In the genomic region with DNA sequence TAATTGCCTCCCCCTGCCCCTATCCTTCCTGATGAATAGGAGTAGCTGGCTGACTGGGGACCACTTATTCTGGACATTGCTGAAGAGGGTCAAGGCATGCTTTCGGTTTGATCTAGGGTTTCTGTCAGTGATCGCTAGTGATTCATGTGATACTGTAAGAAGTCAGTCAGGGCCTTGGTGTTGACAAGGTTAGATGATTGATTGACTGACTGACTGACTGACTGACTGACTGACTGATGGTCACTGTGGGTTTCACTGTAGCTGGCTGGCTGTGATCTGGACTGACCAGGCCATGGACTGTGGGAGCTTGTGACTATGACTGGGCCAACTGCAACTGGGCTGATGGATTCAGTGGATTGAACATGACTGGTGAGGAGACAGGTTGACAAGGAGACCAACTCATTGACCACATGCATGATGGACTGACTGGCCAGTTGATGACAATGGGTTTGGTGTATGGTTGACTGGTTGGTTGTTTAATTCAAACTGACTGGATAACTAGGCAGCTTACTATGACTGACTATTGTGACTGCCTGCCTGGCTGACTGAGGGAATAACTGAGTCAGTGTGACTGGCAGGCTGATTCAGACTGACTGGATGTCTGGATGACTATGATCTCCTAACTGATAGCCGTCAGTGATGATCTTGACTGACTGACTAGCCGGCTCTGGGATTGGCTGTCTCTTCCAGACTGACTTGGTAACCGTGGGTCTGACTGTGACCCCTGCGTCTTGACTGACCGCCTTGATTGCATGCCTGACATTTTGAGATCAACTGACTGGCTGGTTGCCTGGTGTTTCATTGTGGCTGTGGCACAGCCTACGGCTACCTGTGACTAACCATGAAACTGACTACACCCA, we compare ENCODE assay signal across 9 cellular contexts.
A peak's percentile ranks its signal among the peaks of the same experiment; 100 is the strongest.
DNase-seq lines count a peak whose midpoint lies in the region; ATAC-seq and TF ChIP-seq lines count a peak whose summit lies in the region.
"Had no signal": no experiment of that assay in that cellular context is flagged by ENCODE, and none has a peak within 500 bp of the region (broad histone marks: within the 10 kb centered on the region; RNA-seq: fewer than 3 reads in every experiment).

No MANE protein-coding gene starts in this region.

- peak overlapping the region; percentile 92 for H3K27ac ChIP-seq in RWPE2 (ENCODE audit: poor library complexity, severe bottlenecking)

- CTCF ChIA-PET in Caco-2 (lab: Charles Lee): no interaction called here

- H3K27me3 Mint-ChIP-seq in Caco-2 (ENCODE audit: insufficient read depth, unreplicated experiment): no peaks in the 10 kb centered on the region

- H3K36me3 Mint-ChIP-seq in Caco-2 (ENCODE audit: insufficient read depth, unreplicated experiment): no peaks in the 10 kb centered on the region

- H3K9me3 ChIP-seq in RWPE2 (ENCODE audit: severe bottlenecking) (no peaks in the 10 kb centered on the region), Caco-2 (no peaks in the 10 kb centered on the region; the same call in 1 of the 2 replicates)

- no peaks in the 10 kb centered on the region for H3K36me3 ChIP-seq in RWPE2 (ENCODE audit: low read depth)
- H3K36me3 ChIP-seq in Caco-2 (ENCODE audit: control insufficient read depth, insufficient read depth, low read length): no peaks in the 10 kb centered on the region

- TF ChIP-seq CTCF in RWPE2 (IDR thresholded peaks at IDR 0.05; ENCODE audit: poor library complexity, severe bottlenecking) (no peak), epithelial cell of esophagus (IDR thresholded peaks at IDR 0.05; ENCODE audit: insufficient read depth, low read depth, low read length, missing control alignments) (no peak), Caco-2 (IDR thresholded peaks at IDR 0.05; ENCODE audit: insufficient read depth in 1 of 2, low read depth in 1 of 2, low read length in 1 of 2, severe bottlenecking in 1 of 2, unreplicated experiment in 1 of 2) (no peak)

- H3K9me3 Mint-ChIP-seq in Caco-2 (ENCODE audit: unreplicated experiment): no peaks in the 10 kb centered on the region

- POLR2A ChIA-PET in Caco-2 (lab: Charles Lee): no interaction called here

- no peak overlapping the region for H3K4me3 Mint-ChIP-seq in Caco-2 (ENCODE audit: unreplicated experiment)

- BruUV-seq in Caco-2 (replicated peaks; lab: Mats Ljungman, UMichigan): no TSS peak

- DNase-seq in G401 (ENCODE audit: low spot score) (peak; percentile 7), RWPE2 (ENCODE audit: low spot score) (no peak), epithelial cell of esophagus (ENCODE audit: low read depth) (peak; percentile 92), Caco-2 (no peak), NCI-H774 (lab: John Stamatoyannopoulos, UW) (no peak), cerebellar nuclear complex (lab: John Stamatoyannopoulos, UW) (no peak)
- DNase-seq in stimulated activated CD4-positive, alpha-beta T cell treated with anti-CD3 and anti-CD28 coated beads, Interleukin-1b, Interleukin-23, amount 100 ng/mL, for 48 hours: peak; percentile 86
- DNase-seq: NCI-H2029 had no signal

- ATAC-seq in RWPE2 (ENCODE audit: low read depth): peak; percentile 11; the same call in 2 of the 3 replicates
- ATAC-seq in GM18498 (IDR thresholded peaks at IDR 0.05; ENCODE audit: unreplicated experiment): no peak

- H3K4me3 ChIP-seq in RWPE2 (ENCODE audit: severe bottlenecking): no peak overlapping the region
- H3K4me3 ChIP-seq in epithelial cell of esophagus (ENCODE audit: low read length): no peak overlapping the region
- no peak overlapping the region for H3K4me3 ChIP-seq in Caco-2 (ENCODE audit: low read depth, low read length)

- H3K4me1 Mint-ChIP-seq in Caco-2 (ENCODE audit: low read depth, unreplicated experiment): no peaks in the 10 kb centered on the region

- H3K27ac Mint-ChIP-seq in Caco-2 (ENCODE audit: unreplicated experiment): no peak overlapping the region

- H3K4me1 ChIP-seq in RWPE2 (ENCODE audit: insufficient read depth, poor library complexity, severe bottlenecking): peaks cover 20% of the 10 kb centered on the region
- peaks cover 5% of the 10 kb centered on the region for H3K4me1 ChIP-seq in Caco-2

- intact Hi-C loops in Caco-2 (cut with micrococcal nuclease; ENCODE audit: unreplicated experiment): no loop called here

- in situ Hi-C loops in G401 (cut with HindIII; ENCODE audit: low sequenced_read_pairs): no loop called here

- no peaks in the 10 kb centered on the region for H3K27me3 ChIP-seq in RWPE2 (ENCODE audit: insufficient read depth, poor library complexity, severe bottlenecking)
- H3K27me3 ChIP-seq in Caco-2 (replicated peaks; ENCODE audit: control insufficient read depth, insufficient read depth, low read length): no peaks in the 10 kb centered on the region

Comparison
In these comparisons a context has a peak if more than half of its experiments do, and no peak if none do; other contexts are left out.
1. DNase-seq: peak in G401 (single experiment), epithelial cell of esophagus (single experiment) and stimulated activated CD4-positive, alpha-beta T cell treated with anti-CD3 and anti-CD28 coated beads, Interleukin-1b, Interleukin-23, amount 100 ng/mL, for 48 hours (single experiment); none in RWPE2 (single experiment), Caco-2 (0 of 2), NCI-H774 (single experiment) and cerebellar nuclear complex (0 of 2).